In the genomic region with DNA sequence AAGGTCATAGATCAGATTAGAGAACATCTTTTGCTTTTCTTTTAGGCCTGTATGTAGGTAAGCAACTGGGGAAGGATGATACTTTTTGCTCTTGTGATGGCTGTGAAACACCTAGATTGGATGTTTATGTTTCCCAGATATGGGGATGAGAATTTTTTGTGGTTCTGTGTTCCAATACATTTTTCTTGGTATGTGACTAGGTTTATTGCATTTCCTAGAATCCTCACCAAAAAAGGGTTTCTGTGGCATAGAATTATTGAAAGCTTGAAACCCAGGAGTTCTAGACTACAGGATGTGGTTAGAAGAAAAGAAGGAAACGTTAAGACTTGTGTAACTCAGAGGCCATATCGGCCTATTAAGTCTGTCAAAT, we compare ENCODE assay signal across 8 cellular contexts. TPM values are rescaled to one million over a fixed set of nuclear protein-coding genes. Genes with fewer than 3 reads are reported as not detected.
A peak's percentile ranks its signal among the peaks of the same experiment; 100 is the strongest.
DNase-seq lines count a peak whose midpoint lies in the region; ATAC-seq, FAIRE-seq and TF ChIP-seq lines count a peak whose summit lies in the region.

No MANE protein-coding gene starts in this region.

- H3K79me2 ChIP-seq in GM12878 (ENCODE audit: control insufficient read depth, insufficient read depth, low read length) = peaks cover 3% of the 10 kb centered on the region

- H3K27ac ChIP-seq in left ventricle myocardium inferior (replicated peaks) (peak overlapping the region; percentile 1), GM12878 (ENCODE audit: control insufficient read depth, insufficient read depth) (peak overlapping the region; percentile 5; the same call in 1 of the 2 replicates)

- no peak for TF ChIP-seq CTCF in left ventricle myocardium inferior (IDR thresholded peaks at IDR 0.05; ENCODE audit: borderline replicate concordance)
- no peak for TF ChIP-seq CTCF in GM12878 (IDR thresholded peaks at IDR 0.05 in 2 of 3, conservative IDR thresholded peaks at IDR 0.05 in 1 of 3; ENCODE audit: control insufficient read depth in 2 of 3, extremely low read depth in 1 of 3, insufficient read depth in 1 of 3, low read depth in 3 of 3, low read length in 3 of 3)

- H3K9me3 ChIP-seq in left ventricle myocardium inferior (replicated peaks) (no peaks in the 10 kb centered on the region), GM12878 (replicated peaks; ENCODE audit: control insufficient read depth, insufficient read depth, low read length) (peaks cover 7% of the 10 kb centered on the region)

- RAD21 ChIA-PET in GM12878 (lab: Charles Lee; ENCODE audit: unreplicated experiment) = interaction anchor here (0.7 to 4.7 kb wide), 42 partner anchors 10 to 941 kb away, joined by 3 to 91 read pairs (median 5); a partner anchor contains a TSS

- SMC1A ChIA-PET in GM12878 (lab: Charles Lee; ENCODE audit: uncharacterized antibody, unreplicated experiment) = interaction anchor here (0.6 to 4.4 kb wide), 43 partner anchors 10 to 316 kb away, joined by 3 to 67 read pairs (median 5); a partner anchor contains a TSS

- H3K4me2 ChIP-seq in GM12878 (ENCODE audit: control insufficient read depth, insufficient read depth) = peak overlapping the region; percentile 27; the same call in 1 of the 2 replicates

- H3K4me3 ChIP-seq in left ventricle myocardium inferior (no peak overlapping the region), GM12878 (no peak overlapping the region)

- no peaks in the 10 kb centered on the region for H3K27me3 ChIP-seq in left ventricle myocardium inferior (ENCODE audit: low read depth)
- no peaks in the 10 kb centered on the region for H3K27me3 ChIP-seq in GM12878 (replicated peaks in 1 of 2; ENCODE audit: control insufficient read depth in 2 of 2, insufficient read depth in 2 of 2, low read length in 1 of 2)

- ATAC-seq in Right ventricle myocardium inferior = no peak
- ATAC-seq in GM12878 = peak; percentile 63
- no peak for ATAC-seq in HG03439 (IDR thresholded peaks at IDR 0.05; ENCODE audit: unreplicated experiment)
- ATAC-seq in GM21619 (IDR thresholded peaks at IDR 0.05; ENCODE audit: unreplicated experiment) = no peak
- no peak for ATAC-seq in GM21737 (IDR thresholded peaks at IDR 0.05; ENCODE audit: unreplicated experiment)

- no peak overlapping the region for H2AFZ ChIP-seq in GM12878 (ENCODE audit: control insufficient read depth, low read depth, low read length)

- in situ Hi-C loops in GM12878 (cut with MboI) = loop anchor here (25.0 kb wide), 2 partner anchors 746 to 921 kb away; no protein-coding TSS in a partner anchor

- TF ChIP-seq RAD21 in GM12878 (IDR thresholded peaks at IDR 0.05; ENCODE audit: insufficient read depth, low read depth, low read length) = 0 out of 2 replicates have a peak, but pooled peaks have one; percentile 2

- WGBS in GM12878 (ENCODE audit: insufficient coverage, insufficient replicate concordance, low lambda C conversion rate, missing lambda C conversion rate) = 4% methylated on average over 2 of the region's 2 CpGs

- POLR2A ChIA-PET in GM12878 (lab: Charles Lee) = interaction anchor here (0.7 kb wide), 1 partner anchor 220 kb away, joined by 3 read pairs; no protein-coding TSS in a partner anchor

- peaks cover 72% of the 10 kb centered on the region for H3K4me1 ChIP-seq in left ventricle myocardium inferior
- H3K4me1 ChIP-seq in GM12878 (ENCODE audit: control insufficient read depth, insufficient read depth, low read length) = peaks cover 16% of the 10 kb centered on the region

- intact Hi-C loops in left ventricle myocardium inferior (cut with micrococcal nuclease) (loop anchor here (5.0 kb wide), 1 partner anchor 226 kb away; no protein-coding TSS in a partner anchor), Right ventricle myocardium inferior (cut with DNase I) (loop anchor here (1.0 kb wide), 2 partner anchors 221 to 259 kb away; no protein-coding TSS in a partner anchor), GM12878 (cut with micrococcal nuclease; ENCODE audit: unreplicated experiment) (loop anchor here (1.0 to 10.0 kb wide), 4 partner anchors 28 to 534 kb away; no protein-coding TSS in a partner anchor)

- DNase-seq in left ventricle myocardium inferior (no peak), Right ventricle myocardium inferior (ENCODE audit: missing footprints) (no peak), M059J (ENCODE audit: low read depth) (peak; percentile 20), GM12878 (ENCODE audit: low read depth, low spot score) (no peak), SHP77 treated with DMSO at 0.1 percent for 48 hours (lab: John Stamatoyannopoulos, UW) (no peak)

- CTCF ChIA-PET in GM12878 (lab: Yijun Ruan, JAX) = interaction anchor here (0.7 to 9.6 kb wide), 48 partner anchors 8 to 942 kb away, joined by 3 to 170 read pairs (median 5); a partner anchor contains a TSS

- H3K36me3 ChIP-seq in left ventricle myocardium inferior = peaks cover 9% of the 10 kb centered on the region
- H3K36me3 ChIP-seq in GM12878 (ENCODE audit: control insufficient read depth in 2 of 2, insufficient read depth in 2 of 2, low read length in 1 of 2) = peaks cover 3 to 23% of the 10 kb centered on the region in 2 experiments; a peak in 3 of 4 replicates

- FAIRE-seq in GM12878 (lab: Jason Lieb, UNC) = peak; percentile 91

- TF ChIP-seq POLR2A in GM12878 (IDR thresholded peaks at IDR 0.05; ENCODE audit: low read depth, low read length) = no peak

- no peak for TF ChIP-seq EP300 in GM12878 (IDR thresholded peaks at IDR 0.05; ENCODE audit: borderline replicate concordance in 1 of 2, control insufficient read depth in 1 of 2, low read depth in 2 of 2, low read length in 2 of 2)

- H3K9ac ChIP-seq in GM12878 (ENCODE audit: control insufficient read depth, insufficient read depth, low read length) = no peak overlapping the region

- BruUV-seq in GM12878 (replicated peaks; lab: Mats Ljungman, UMichigan) = no TSS peak

- no peaks in the 10 kb centered on the region; the same call in 1 of the 2 replicates for H4K20me1 ChIP-seq in GM12878 (ENCODE audit: control insufficient read depth, insufficient read depth)

TF ChIP-seq in GM12878, 131 proteins besides CTCF, POLR2A, EP300 and RAD21 (continues in another document):
- TF ChIP-seq ETV6 (conservative IDR thresholded peaks at IDR 0.05 in 1 of 2, IDR thresholded peaks at IDR 0.05 in 1 of 2; ENCODE audit: borderline replicate concordance in 1 of 2, low read depth in 1 of 2) = no peak
- no peak; the same call in 1 of the 2 replicates for TF ChIP-seq MTA2 (IDR thresholded peaks at IDR 0.05; ENCODE audit: low read depth)
- peak; percentile 56 for TF ChIP-seq IKZF1 (conservative IDR thresholded peaks at IDR 0.05)
- peak; percentile 61; the same call in 1 of the 2 replicates for TF ChIP-seq NFIC (IDR thresholded peaks at IDR 0.05; ENCODE audit: low read depth, low read length)
- TF ChIP-seq NR2F1 (conservative IDR thresholded peaks at IDR 0.05) = no peak
- peak; percentile 40; the same call in 1 of the 2 replicates for TF ChIP-seq GABPA (IDR thresholded peaks at IDR 0.05; ENCODE audit: low read depth)
- TF ChIP-seq BCL11A (IDR thresholded peaks at IDR 0.05; ENCODE audit: low read depth, low read length) = 0 out of 2 replicates have a peak, but pooled peaks have one; percentile 8

RNA-seq across cellular contexts. Expression of a gene that starts 25.8 kb away (rescaled TPM):
- total RNA-seq in left ventricle myocardium inferior = 20.2 TPM
- total RNA-seq in Right ventricle myocardium inferior = 17.2 TPM
- total RNA-seq in M059J (2014; rRNA removed; shearing (Covaris generic)) = 7.7 and 7.9 TPM in 2 replicates
- 46.6 and 47.8 TPM in 2 replicates for total RNA-seq in GM12878 (2013; cell fraction: nucleolus; rRNA removed)
- total RNA-seq in GM12878 (2014; rRNA removed) = 18.9 and 20.5 TPM in 2 replicates
- 13.5 and 14.4 TPM in 2 replicates for total RNA-seq in GM12878 (2014; rRNA removed; fragmentation: Illumina TruSeq; extraction: Trizol)
- total RNA-seq in GM12878 (2021) = 14.5 and 15.4 TPM in 2 replicates
- polyA plus RNA-seq in GM12878 (2011; ENCODE audit: low read depth) = 4.2 TPM
- 18.7 and 22.6 TPM in 2 replicates for polyA plus RNA-seq in GM12878 (2011; rRNA removed)
- polyA plus RNA-seq in GM12878 (2011; cell fraction: cytosol; rRNA removed) = 14.2 and 14.3 TPM in 2 replicates
- 14.9 and 17.4 TPM in 2 replicates for polyA plus RNA-seq in GM12878 (2011; cell fraction: nucleus; rRNA removed)
- polyA plus RNA-seq in GM12878 (2012) = 6.9 and 7.2 TPM in 2 replicates
- polyA plus RNA-seq in GM12878 (2014; fragmentation: Illumina TruSeq; extraction: Trizol) = 12.9 and 16.9 TPM in 2 replicates
- 1 to 10 TPM; 5.6 to 6.9 TPM for polyA plus RNA-seq in GM12878 (2014; fragmentation: Nextera tagmentation; extraction: Ambion mirVana)
- 13.2 and 13.5 TPM in 2 replicates for polyA plus RNA-seq in GM12878 (2014; rRNA removed)
- 10 to 100 TPM; 24.3 to 27.8 TPM for polyA plus RNA-seq in GM12878 (2016; fragmentation: Nextera tagmentation; extraction: Ambion mirVana)
- 21.0 and 22.2 TPM in 2 replicates for polyA minus RNA-seq in GM12878 (2011; rRNA and poly(A)+ RNA removed)
- polyA minus RNA-seq in GM12878 (2011; cell fraction: cytosol; rRNA and poly(A)+ RNA removed) = 6.0 and 10.7 TPM in 2 replicates
- polyA minus RNA-seq in GM12878 (2011; cell fraction: nucleus; rRNA and poly(A)+ RNA removed) = 27.0 and 38.5 TPM in 2 replicates

RNA-seq across cellular contexts. Expression of a gene that starts 26.1 kb away (rescaled TPM):
- total RNA-seq in left ventricle myocardium inferior = 25.9 TPM
- total RNA-seq in Right ventricle myocardium inferior = 20.5 TPM
- 14.3 and 18.5 TPM in 2 replicates for total RNA-seq in M059J (2014; rRNA removed; shearing (Covaris generic))
- 3.3 and 3.5 TPM in 2 replicates for total RNA-seq in GM12878 (2013; cell fraction: nucleolus; rRNA removed)
- total RNA-seq in GM12878 (2014; rRNA removed) = 10.7 and 10.8 TPM in 2 replicates
- 13.0 and 14.7 TPM in 2 replicates for total RNA-seq in GM12878 (2014; rRNA removed; fragmentation: Illumina TruSeq; extraction: Trizol)
- 15.4 and 20.6 TPM in 2 replicates for total RNA-seq in GM12878 (2021)
- 5.3 TPM for polyA plus RNA-seq in GM12878 (2011; ENCODE audit: low read depth)
- 26.1 and 39.1 TPM in 2 replicates for polyA plus RNA-seq in GM12878 (2011; rRNA removed)
- 7.1 and 7.3 TPM in 2 replicates for polyA plus RNA-seq in GM12878 (2011; cell fraction: cytosol; rRNA removed)
- 3.4 and 5.5 TPM in 2 replicates for polyA plus RNA-seq in GM12878 (2011; cell fraction: nucleus; rRNA removed)
- polyA plus RNA-seq in GM12878 (2012) = 10.3 and 11.2 TPM in 2 replicates
- 18.0 and 19.0 TPM in 2 replicates for polyA plus RNA-seq in GM12878 (2014; fragmentation: Illumina TruSeq; extraction: Trizol)
- polyA plus RNA-seq in GM12878 (2014; fragmentation: Nextera tagmentation; extraction: Ambion mirVana) = 10 to 100 TPM; 67.1 to 71.8 TPM
- 9.2 and 10.9 TPM in 2 replicates for polyA plus RNA-seq in GM12878 (2014; rRNA removed)
- polyA plus RNA-seq in GM12878 (2016; fragmentation: Nextera tagmentation; extraction: Ambion mirVana) = 10 to 100 TPM; 50.6 to 54.8 TPM
- 5.8 and 6.9 TPM in 2 replicates for polyA minus RNA-seq in GM12878 (2011; rRNA and poly(A)+ RNA removed)
- polyA minus RNA-seq in GM12878 (2011; cell fraction: cytosol; rRNA and poly(A)+ RNA removed) = 3.3 and 3.7 TPM in 2 replicates
- polyA minus RNA-seq in GM12878 (2011; cell fraction: nucleus; rRNA and poly(A)+ RNA removed) = 2.7 and 3.5 TPM in 2 replicates
